In the genomic region with DNA sequence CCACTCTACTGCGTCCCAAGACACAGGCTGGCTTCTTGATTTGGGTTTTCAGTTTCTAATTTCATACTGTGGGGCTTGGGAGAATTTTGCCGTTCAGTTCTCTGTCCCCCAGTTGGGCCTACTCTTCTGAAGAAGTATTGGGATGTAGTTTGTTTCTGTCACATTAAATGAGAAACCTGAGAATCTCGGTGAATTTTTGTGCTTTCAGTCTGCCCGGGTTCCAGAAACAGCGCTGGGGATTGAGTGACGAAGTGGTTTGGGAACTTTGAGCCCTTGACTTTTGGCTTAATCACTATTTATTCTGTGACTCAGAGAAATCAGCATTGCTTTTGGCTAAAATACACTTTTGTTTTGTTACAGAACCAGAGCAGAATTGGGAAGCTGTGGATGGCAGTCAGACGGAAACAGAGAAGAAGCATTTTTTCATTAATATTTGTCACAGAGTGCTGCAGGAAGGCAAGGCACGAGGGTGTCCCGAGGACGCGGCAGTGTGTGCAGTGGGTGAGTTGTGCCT, we compare ENCODE assay signal across 11 cellular contexts.
DNase-seq lines count a peak whose midpoint lies in the region; ATAC-seq and TF ChIP-seq lines count a peak whose summit lies in the region.
"Had no signal": no experiment of that assay in that cellular context is flagged by ENCODE, and none has a peak within 500 bp of the region (broad histone marks: within the 10 kb centered on the region; RNA-seq: fewer than 3 reads in every experiment).

No MANE protein-coding gene starts in this region.

- H3K4me1 Mint-ChIP-seq in Caco-2 (ENCODE audit: low read depth, unreplicated experiment) (peaks cover 6% of the 10 kb centered on the region), progenitor cell of endocrine pancreas (ENCODE audit: low read depth) (no peaks in the 10 kb centered on the region)

- H3K27ac Mint-ChIP-seq in Caco-2 (ENCODE audit: unreplicated experiment) (peak overlapping the region; percentile 7), progenitor cell of endocrine pancreas (peak overlapping the region; percentile 49)

- H3K9me3 ChIP-seq in Caco-2 (no peaks in the 10 kb centered on the region), RWPE2 (ENCODE audit: severe bottlenecking) (no peaks in the 10 kb centered on the region)

- H3K36me3 ChIP-seq in Caco-2 (ENCODE audit: control insufficient read depth, insufficient read depth, low read length): peaks cover 3% of the 10 kb centered on the region; the same call in 1 of the 2 replicates
- H3K36me3 ChIP-seq in RWPE2 (ENCODE audit: low read depth): peaks cover 68% of the 10 kb centered on the region

- CTCF ChIA-PET in Caco-2 (lab: Charles Lee): no interaction called here

- DNase-seq in Caco-2 (no peak), RWPE2 (ENCODE audit: low spot score) (no peak), fibroblast of peridontal ligament (ENCODE audit: extremely low read depth) (peak; percentile 75), progenitor cell of endocrine pancreas (ENCODE audit: low spot score, unreplicated experiment) (no peak), AG08396 (ENCODE audit: low spot score) (no peak), nucleus accumbens (lab: John Stamatoyannopoulos, UW) (no peak)
- DNase-seq: NCI-H1436, NCI-H748 treated with DMSO at 0.1 percent for 48 hours had no signal

- H3K27ac ChIP-seq in RWPE2 (ENCODE audit: poor library complexity, severe bottlenecking): peak overlapping the region; percentile 89

- no peak overlapping the region for H3K4me3 ChIP-seq in Caco-2 (ENCODE audit: low read depth, low read length)
- H3K4me3 ChIP-seq in RWPE2 (ENCODE audit: severe bottlenecking): no peak overlapping the region

- intact Hi-C loops in Caco-2 (cut with micrococcal nuclease; ENCODE audit: unreplicated experiment): loop anchor here (5.0 kb wide), 1 partner anchor 181 kb away; no protein-coding TSS in a partner anchor

- peaks cover 4% of the 10 kb centered on the region; the same call in 1 of the 2 replicates for H3K4me1 ChIP-seq in Caco-2
- peaks cover 40% of the 10 kb centered on the region for H3K4me1 ChIP-seq in RWPE2 (ENCODE audit: insufficient read depth, poor library complexity, severe bottlenecking)

- H3K4me3 Mint-ChIP-seq in Caco-2 (ENCODE audit: unreplicated experiment): no peak overlapping the region
- H3K4me3 Mint-ChIP-seq in progenitor cell of endocrine pancreas (ENCODE audit: low read depth): no peak overlapping the region

- BruUV-seq in Caco-2 (replicated peaks; lab: Mats Ljungman, UMichigan): no TSS peak

- H3K9me3 Mint-ChIP-seq in Caco-2 (ENCODE audit: unreplicated experiment) (no peaks in the 10 kb centered on the region), progenitor cell of endocrine pancreas (ENCODE audit: low read depth) (no peaks in the 10 kb centered on the region)

- POLR2A ChIA-PET in Caco-2 (lab: Charles Lee): no interaction called here

- H3K27me3 Mint-ChIP-seq in Caco-2 (ENCODE audit: insufficient read depth, unreplicated experiment): no peaks in the 10 kb centered on the region
- no peaks in the 10 kb centered on the region for H3K27me3 Mint-ChIP-seq in progenitor cell of endocrine pancreas

- ATAC-seq in RWPE2 (ENCODE audit: low read depth) (peak; percentile 49), GM19351 (IDR thresholded peaks at IDR 0.05; ENCODE audit: unreplicated experiment) (no peak), HG02610 (IDR thresholded peaks at IDR 0.05; ENCODE audit: unreplicated experiment) (no peak)
- ATAC-seq: activated CD4-positive, CD25-positive, alpha-beta regulatory T cell treated with anti-CD3 and anti-CD28 coated beads, Interleukin-2, amount 50 U/mL, for 24 hours had no signal

- H3K36me3 Mint-ChIP-seq in Caco-2 (ENCODE audit: insufficient read depth, unreplicated experiment) (peaks cover 71% of the 10 kb centered on the region), progenitor cell of endocrine pancreas (ENCODE audit: insufficient read depth) (peaks cover 25% of the 10 kb centered on the region)

- TF ChIP-seq CTCF in Caco-2 (IDR thresholded peaks at IDR 0.05; ENCODE audit: insufficient read depth in 1 of 2, low read depth in 1 of 2, low read length in 1 of 2, severe bottlenecking in 1 of 2, unreplicated experiment in 1 of 2) (no peak), RWPE2 (IDR thresholded peaks at IDR 0.05; ENCODE audit: poor library complexity, severe bottlenecking) (no peak), progenitor cell of endocrine pancreas (IDR thresholded peaks at IDR 0.05; ENCODE audit: unreplicated experiment) (no peak)

- no peaks in the 10 kb centered on the region for H3K27me3 ChIP-seq in Caco-2 (replicated peaks; ENCODE audit: control insufficient read depth, insufficient read depth, low read length)
- H3K27me3 ChIP-seq in RWPE2 (ENCODE audit: insufficient read depth, poor library complexity, severe bottlenecking): no peaks in the 10 kb centered on the region
